ENCODE assay signal across 28 cellular contexts in genomic region chr2:122358729-122359128, GRCh38.
DNase-seq lines count a peak whose midpoint lies in the region; ATAC-seq and TF ChIP-seq lines count a peak whose summit lies in the region.
"Had no signal": no experiment of that assay in that cellular context is flagged by ENCODE, and none has a peak within 500 bp of the region (broad histone marks: within the 10 kb centered on the region; RNA-seq: fewer than 3 reads in every experiment).

No MANE protein-coding gene starts in this region.

- no peaks in the 10 kb centered on the region for H3F3A ChIP-seq in SK-N-SH (replicated peaks; ENCODE audit: insufficient read depth)

- no peak overlapping the region for H3K9ac ChIP-seq in SK-N-SH
- H3K9ac ChIP-seq: BLaER1; BLaER1 treated with 17β-estradiol and CSF1 and Interleukin-3, amounts not matched to agents 10 nM and 100 nM had no signal

- H4K20me1 ChIP-seq in SK-N-SH (ENCODE audit: insufficient read depth), result no peaks in the 10 kb centered on the region
- H4K20me1 ChIP-seq: BLaER1; BLaER1 treated with 17β-estradiol and CSF1 and Interleukin-3, amounts not matched to agents 10 nM and 100 nM had no signal

- no peaks in the 10 kb centered on the region for H3K27me3 ChIP-seq in SK-N-SH (ENCODE audit: insufficient read depth)
- H3K27me3 ChIP-seq: BE2C; BLaER1; BLaER1 treated with 17β-estradiol and CSF1 and Interleukin-3, amounts not matched to agents 10 nM and 100 nM had no signal

- no peaks in the 10 kb centered on the region for H3K9me3 ChIP-seq in SK-N-SH
- H3K9me3 ChIP-seq: A549; BE2C; BLaER1; BLaER1 treated with 17β-estradiol and CSF1 and Interleukin-3, amounts not matched to agents 10 nM and 100 nM; Caco-2 had no signal

- CTCF ChIA-PET in SK-N-SH (lab: Yijun Ruan, JAX), result interaction anchor here (0.6 kb wide), 1 partner anchor 512 kb away, joined by 3 read pairs; no protein-coding TSS in a partner anchor

- in situ Hi-C loops in ACHN (cut with HindIII; ENCODE audit: low pct_ligation_motif_present, low pct_unique_long_range_greater_than_20kb, low sequenced_read_pairs), result no loop called here

- POLR2A ChIA-PET in SK-N-SH (lab: Yijun Ruan, JAX), result no interaction called here

- ATAC-seq in SK-N-SH treated with all-trans-retinoic acid at 6 μM for 48 hours (no peak), HG03520 (IDR thresholded peaks at IDR 0.05; ENCODE audit: unreplicated experiment) (no peak)
- ATAC-seq: A549; CD8-positive, alpha-beta T cell had no signal

- no peak for TF ChIP-seq CTCF in SK-N-SH (IDR thresholded peaks at IDR 0.05)

- 6% methylated on average over 3 of the region's 3 CpGs for WGBS in SK-N-SH (ENCODE audit: low lambda C conversion rate)

- H3K4me2 ChIP-seq in SK-N-SH, result no peak overlapping the region
- H3K4me2 ChIP-seq: A549; BLaER1; BLaER1 treated with 17β-estradiol and CSF1 and Interleukin-3, amounts not matched to agents 10 nM and 100 nM had no signal

- peak; percentile 28; the same call in 1 of the 2 replicates for TF ChIP-seq RAD21 in SK-N-SH (IDR thresholded peaks at IDR 0.05; ENCODE audit: low read length)

- H3K79me2 ChIP-seq in SK-N-SH (ENCODE audit: insufficient read depth), result no peaks in the 10 kb centered on the region

- H3K9me2 ChIP-seq in SK-N-SH, result no peaks in the 10 kb centered on the region

- TF ChIP-seq EP300 in SK-N-SH (IDR thresholded peaks at IDR 0.05; ENCODE audit: borderline replicate concordance in 1 of 2, low read depth in 1 of 2, low read length in 1 of 2), result peak in 1 of 2 experiments; percentile 84; a peak in 2 of 4 replicates

- peaks cover 0 to 3% of the 10 kb centered on the region in 2 experiments; a peak in 2 of 4 replicates for H3K4me1 ChIP-seq in SK-N-SH (ENCODE audit: control insufficient read depth in 1 of 2, insufficient read depth in 2 of 2, low read depth in 1 of 2, low read length in 1 of 2)
- H3K4me1 ChIP-seq: A549; BE2C; BLaER1; BLaER1 treated with 17β-estradiol and CSF1 and Interleukin-3, amounts not matched to agents 10 nM and 100 nM; Caco-2 had no signal

- DNase-seq in SK-N-SH (peak; percentile 49), ACHN (no peak)
- DNase-seq: 8988T; AML-193; BE2C; C1 segment of cervical spinal cord; Caco-2; Calu3; CD4-positive, alpha-beta memory T cell; CD4-positive, alpha-beta T cell; CD4-positive, CD25-positive, alpha-beta regulatory T cell; CD8-positive, alpha-beta memory T cell; CD8-positive, alpha-beta T cell; COR-L47; DMS 273 treated with DMSO at 0.1 percent for 48 hours; DMS153; DMS53; DMS79; DMS79 treated with DMSO at 0.1 percent for 48 hours; DND-41; EL had no signal

- H2AFZ ChIP-seq in SK-N-SH (ENCODE audit: low read depth), result no peak overlapping the region

- no peak overlapping the region for H3K4me3 ChIP-seq in SK-N-SH (ENCODE audit: low read depth in 2 of 2, low read length in 1 of 2)
- H3K4me3 ChIP-seq: A549; BLaER1; BLaER1 treated with 17β-estradiol and CSF1 and Interleukin-3, amounts not matched to agents 10 nM and 100 nM had no signal

- no peaks in the 10 kb centered on the region for H3K36me3 ChIP-seq in SK-N-SH (replicated peaks in 1 of 2; ENCODE audit: control insufficient read depth in 1 of 2, insufficient read depth in 2 of 2, low read length in 1 of 2)
- H3K36me3 ChIP-seq: BE2C; BLaER1; BLaER1 treated with 17β-estradiol and CSF1 and Interleukin-3, amounts not matched to agents 10 nM and 100 nM had no signal

- H3K27ac ChIP-seq in SK-N-SH (ENCODE audit: low read depth in 2 of 2, low read length in 1 of 2), result peak overlapping the region in 1 of 2 experiments; percentile 34; a peak in 1 of 4 replicates
- H3K27ac ChIP-seq: 22Rv1; A549; BLaER1; BLaER1 treated with 17β-estradiol and CSF1 and Interleukin-3, amounts not matched to agents 10 nM and 100 nM; C4-2B had no signal

TF ChIP-seq in SK-N-SH, 30 proteins besides CTCF, POLR2A, EP300 and RAD21:
- TF ChIP-seq CHD2 (IDR thresholded peaks at IDR 0.05; ENCODE audit: low read length, partially characterized antibody), result peak; percentile 61
- no peak for TF ChIP-seq NRF1 (IDR thresholded peaks at IDR 0.05; ENCODE audit: low read depth, low read length)
- no peak for TF ChIP-seq USF1 (IDR thresholded peaks at IDR 0.05; ENCODE audit: borderline replicate concordance, low read depth)
- TF ChIP-seq ZBTB33 (IDR thresholded peaks at IDR 0.05; ENCODE audit: borderline replicate concordance, low read depth), result no peak
- TF ChIP-seq FOSL2 (IDR thresholded peaks at IDR 0.05; ENCODE audit: borderline replicate concordance, low read depth), result no peak
- no peak for TF ChIP-seq MEF2A (IDR thresholded peaks at IDR 0.05; ENCODE audit: borderline replicate concordance, low read depth)
- TF ChIP-seq GATA2 (CRISPR knock-in tag; IDR thresholded peaks at IDR 0.05), result peak; percentile 87
- TF ChIP-seq RCOR1 (IDR thresholded peaks at IDR 0.05; ENCODE audit: low read length), result peak; percentile 87
- TF ChIP-seq FOXM1 (IDR thresholded peaks at IDR 0.05; ENCODE audit: low read depth), result no peak
- peak; percentile 32; the same call in 1 of the 2 replicates for TF ChIP-seq MXI1 (IDR thresholded peaks at IDR 0.05; ENCODE audit: low read depth, low read length)

TF ChIP-seq in SK-N-SH treated with all-trans-retinoic acid at 6 μM for 48 hours, 23 proteins besides CTCF, POLR2A, EP300 and RAD21:
- TF ChIP-seq TSHZ2 (CRISPR knock-in tag; IDR thresholded peaks at IDR 0.05) (peak; percentile 80; the same call in 1 of the 2 replicates), ZNF565 (CRISPR knock-in tag; conservative IDR thresholded peaks at IDR 0.05; ENCODE audit: low read depth) (no peak), TCF4 (CRISPR knock-in tag; IDR thresholded peaks at IDR 0.05; ENCODE audit: borderline replicate concordance) (peak; percentile 72; the same call in 1 of the 2 replicates)
TF ChIP-seq in SK-N-SH treated with all-trans-retinoic acid at 6 μM for 48 hours: peak in this region for 2.
